ENCODE assay signal across 37 cellular contexts in genomic region chr4:151223465-151223864, GRCh38. TPM values are rescaled to one million over a fixed set of nuclear protein-coding genes. Genes with fewer than 3 reads are reported as not detected.
"Had no signal": no experiment of that assay in that cellular context is flagged by ENCODE, and none has a peak within 500 bp of the region (broad histone marks: within the 10 kb centered on the region; RNA-seq: fewer than 3 reads in every experiment).

No MANE protein-coding gene starts in this region.

- DNase-seq: activated CD4-positive, alpha-beta memory T cell treated with anti-CD3 and anti-CD28 coated beads, Interleukin-2, amount 10 ng/mL, durations not matched to agents 7 days and 5 days; activated CD4-positive, alpha-beta T cell treated with anti-CD3 and anti-CD28 coated beads for 1 hour; activated CD4-positive, alpha-beta T cell treated with anti-CD3 and anti-CD28 coated beads for 48 hours; activated CD4-positive, CD25-positive, alpha-beta regulatory T cell; activated CD8-positive, alpha-beta memory T cell treated with anti-CD3 and anti-CD28 coated beads for 24 hours; activated CD8-positive, alpha-beta memory T cell treated with anti-CD3 and anti-CD28 coated beads, Interleukin-2, amount 10 ng/mL, durations not matched to agents 7 days and 5 days; activated CD8-positive, alpha-beta memory T cell treated with anti-CD3 and anti-CD28 coated beads, Interleukin-2, amount 50 U/mL, for 48 hours; activated effector memory CD4-positive, alpha-beta T cell treated with Interleukin-2 at 50 U/mL for 16 hours; activated naive CD4-positive, alpha-beta T cell treated with anti-CD3 and anti-CD28 coated beads, Interleukin-2, amount 10 ng/mL, durations not matched to agents 7 days and 5 days; activated naive CD8-positive, alpha-beta T cell treated with anti-CD3 and anti-CD28 coated beads for 36 hours; activated T-cell treated with anti-CD3 and anti-CD28 coated beads, Interleukin-2, amount 50 U/mL, for 48 hours; amygdala; caudate nucleus; cerebellar nuclear complex; MV-4-11; NCI-H1092 treated with DMSO at 0.1 percent for 48 hours; NCI-H1417; NCI-H187 treated with DMSO at 0.1 percent for 48 hours; NCI-H2081 treated with DMSO at 0.1 percent for 48 hours; NCI-H226; NCI-H446 treated with DMSO at 0.1 percent for 48 hours; NCI-H524; NCI-H69; SHP77; SJCRH30; T1000; WERI-Rb-1 had no signal

- FAIRE-seq: bronchial epithelial cell, TTC549 had no signal

- ATAC-seq: activated CD8-positive, alpha-beta memory T cell treated with anti-CD3 and anti-CD28 coated beads, Interleukin-2, amount 10 ng/mL, durations not matched to agents 7 days and 5 days; Panc1 had no signal

- H3K36me3 ChIP-seq: SJCRH30 had no signal

- H3K27me3 ChIP-seq: SJCRH30 had no signal

- H3K9me3 ChIP-seq: SJCRH30 had no signal

- H3K4me2 ChIP-seq: KMS-11 had no signal

- H3K9ac ChIP-seq: KMS-11 had no signal

- H3K27ac ChIP-seq: KMS-11, SJCRH30, SK-N-MC, WERI-Rb-1 had no signal

- H3K4me3 ChIP-seq: SJCRH30, SK-N-MC had no signal

RNA-seq across cellular contexts. Expression of gene PRSS48, which starts 53.5 kb away (rescaled TPM):
- total RNA-seq: activated CD4-positive, alpha-beta memory T cell treated with anti-CD3 and anti-CD28 coated beads, Interleukin-2, amount 10 ng/mL, durations not matched to agents 7 days and 5 days; activated CD8-positive, alpha-beta memory T cell treated with anti-CD3 and anti-CD28 coated beads, Interleukin-2, amount 10 ng/mL, durations not matched to agents 7 days and 5 days; activated naive CD8-positive, alpha-beta T cell treated with anti-CD3 and anti-CD28 coated beads for 36 hours; bronchial epithelial cell; M059J; RPMI7951; SJCRH30; T-helper 1 cell treated with Interleukin-12 subunit alpha and Interleukin-12 subunit beta and Interleukin-4 antibody, amounts not matched to agents 30 ng/mL and 1 ng/mL, for 36 hours; T-helper 2 cell treated with Interferon-gamma antibody and Interleukin-4, amounts not matched to agents 100 ng/mL and 5 ng/mL, for 36 hours had no signal
- polyA plus RNA-seq: adipose tissue had no signal
